Comparison of ENCODE assay signal across 9 cellular contexts in the genomic region with DNA sequence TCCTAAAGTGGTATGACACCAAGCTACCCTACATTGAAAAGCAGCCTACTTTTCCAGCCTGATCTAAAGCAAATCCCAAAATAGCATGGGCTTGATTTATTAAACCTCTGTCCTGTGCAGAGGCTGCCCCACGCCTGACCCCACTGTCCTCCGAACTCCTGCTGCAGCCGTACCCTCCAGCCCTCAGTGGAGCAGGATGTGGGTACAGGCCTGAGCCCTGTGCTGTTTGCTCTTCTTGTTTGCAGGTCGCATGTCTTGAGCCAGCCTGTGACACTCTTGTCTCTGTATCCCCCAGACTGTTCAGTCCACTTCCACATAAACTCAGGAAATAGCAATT.
DNase-seq lines count a peak whose midpoint lies in the region; ATAC-seq and TF ChIP-seq lines count a peak whose summit lies in the region.
"Had no signal": no experiment of that assay in that cellular context is flagged by ENCODE, and none has a peak within 500 bp of the region (broad histone marks: within the 10 kb centered on the region; RNA-seq: fewer than 3 reads in every experiment).

No MANE protein-coding gene starts in this region.

- TF ChIP-seq CTCF in MM.1S (IDR thresholded peaks at IDR 0.05; ENCODE audit: low read length) (no peak), brain (conservative IDR thresholded peaks at IDR 0.05) (no peak)

- H3K27me3 Mint-ChIP-seq in CD4-positive, CD25-positive, alpha-beta regulatory T cell, result no peaks in the 10 kb centered on the region
- no peaks in the 10 kb centered on the region for H3K27me3 Mint-ChIP-seq in brain
- no peaks in the 10 kb centered on the region for H3K27me3 Mint-ChIP-seq in naive thymus-derived CD4-positive, alpha-beta T cell

- H3K9me3 Mint-ChIP-seq in CD4-positive, CD25-positive, alpha-beta regulatory T cell, result no peaks in the 10 kb centered on the region
- no peaks in the 10 kb centered on the region for H3K9me3 Mint-ChIP-seq in brain
- H3K9me3 Mint-ChIP-seq in naive thymus-derived CD4-positive, alpha-beta T cell, result no peaks in the 10 kb centered on the region

- H3K27ac Mint-ChIP-seq in CD4-positive, CD25-positive, alpha-beta regulatory T cell, result peak overlapping the region; percentile 26 to 81 (median 68)
- peak overlapping the region; percentile 9 to 79 (median 50) for H3K27ac Mint-ChIP-seq in brain
- H3K27ac Mint-ChIP-seq in naive thymus-derived CD4-positive, alpha-beta T cell, result peak overlapping the region in 1 of 9 donors; percentile 42

- ATAC-seq in CD4-positive, CD25-positive, alpha-beta regulatory T cell (ENCODE audit: low read depth in 2 of 2), result no peak
- peak; percentile 30 for ATAC-seq in naive thymus-derived CD4-positive, alpha-beta T cell
- no peak for ATAC-seq in sciatic nerve

- H3K4me2 ChIP-seq in MM.1S (ENCODE audit: low read depth, low read length), result peak overlapping the region; percentile 28

- no peak overlapping the region; the same call in 1 of the 2 replicates for H3K9ac ChIP-seq in MM.1S (ENCODE audit: low read length)

- no peak overlapping the region for H2AFZ ChIP-seq in MM.1S (ENCODE audit: low read length)

- H4K20me1 ChIP-seq in MM.1S (ENCODE audit: insufficient read depth, low read length), result no peaks in the 10 kb centered on the region

- no peaks in the 10 kb centered on the region for H3K9me3 ChIP-seq in CD4-positive, CD25-positive, alpha-beta regulatory T cell (ENCODE audit: control insufficient read depth in 2 of 2, low read length in 2 of 2)
- no peaks in the 10 kb centered on the region for H3K9me3 ChIP-seq in MM.1S (replicated peaks; ENCODE audit: insufficient read depth, low read length)
- H3K9me3 ChIP-seq in naive thymus-derived CD4-positive, alpha-beta T cell (ENCODE audit: control insufficient read depth in 2 of 3, low read length in 3 of 3), result no peaks in the 10 kb centered on the region
- H3K9me3 ChIP-seq: MG63 had no signal

- CTCF ChIA-PET in naive thymus-derived CD4-positive, alpha-beta T cell (lab: Charles Lee), result no interaction called here

- no peak overlapping the region for H3K27ac ChIP-seq in CD4-positive, CD25-positive, alpha-beta regulatory T cell (ENCODE audit: insufficient read depth, low read length, poor library complexity, severe bottlenecking)
- peak overlapping the region; percentile 75; the same call in 1 of the 2 replicates for H3K27ac ChIP-seq in MM.1S (ENCODE audit: low read length)
- H3K27ac ChIP-seq in naive thymus-derived CD4-positive, alpha-beta T cell (ENCODE audit: low read depth, low read length), result no peak overlapping the region

- H3K36me3 ChIP-seq in CD4-positive, CD25-positive, alpha-beta regulatory T cell (ENCODE audit: control insufficient read depth, insufficient read depth, low read length), result peaks cover 22% of the 10 kb centered on the region
- H3K36me3 ChIP-seq in MM.1S (replicated peaks; ENCODE audit: insufficient read depth, low read length), result peaks cover 10% of the 10 kb centered on the region; the same call in 1 of the 2 replicates
- H3K36me3 ChIP-seq in naive thymus-derived CD4-positive, alpha-beta T cell (ENCODE audit: control insufficient read depth in 2 of 3, insufficient read depth in 3 of 3, low read length in 3 of 3), result peaks cover 0 to 41% (median 0%) of the 10 kb centered on the region in 3 experiments
- H3K36me3 ChIP-seq: MG63 had no signal

- H3K36me3 Mint-ChIP-seq in CD4-positive, CD25-positive, alpha-beta regulatory T cell, result peaks cover 29% of the 10 kb centered on the region
- peaks cover 28% of the 10 kb centered on the region for H3K36me3 Mint-ChIP-seq in brain
- peaks cover 5 to 22% (median 6%) of the 10 kb centered on the region in 5 donors for H3K36me3 Mint-ChIP-seq in naive thymus-derived CD4-positive, alpha-beta T cell

- no peak overlapping the region for H3K4me3 Mint-ChIP-seq in CD4-positive, CD25-positive, alpha-beta regulatory T cell
- no peak overlapping the region for H3K4me3 Mint-ChIP-seq in brain
- peak overlapping the region in 1 of 10 donors; percentile 1 for H3K4me3 Mint-ChIP-seq in naive thymus-derived CD4-positive, alpha-beta T cell

- H3K4me1 ChIP-seq in CD4-positive, CD25-positive, alpha-beta regulatory T cell (ENCODE audit: control insufficient read depth, insufficient read depth, low read length, poor library complexity, severe bottlenecking), result peaks cover 7% of the 10 kb centered on the region
- H3K4me1 ChIP-seq in MM.1S (ENCODE audit: low read length), result peaks cover 55% of the 10 kb centered on the region
- H3K4me1 ChIP-seq in naive thymus-derived CD4-positive, alpha-beta T cell (ENCODE audit: control insufficient read depth in 2 of 2, insufficient read depth in 2 of 2, low read length in 2 of 2), result peaks cover 0 to 5% of the 10 kb centered on the region in 2 donors

- H3K4me3 ChIP-seq in CD4-positive, CD25-positive, alpha-beta regulatory T cell (ENCODE audit: low read depth, low read length), result no peak overlapping the region
- no peak overlapping the region for H3K4me3 ChIP-seq in MM.1S (ENCODE audit: low read length)
- no peak overlapping the region for H3K4me3 ChIP-seq in naive thymus-derived CD4-positive, alpha-beta T cell (ENCODE audit: low read length)
- H3K4me3 ChIP-seq: MG63 had no signal

- H3K27me3 ChIP-seq in CD4-positive, CD25-positive, alpha-beta regulatory T cell (ENCODE audit: control insufficient read depth, insufficient read depth, low read length), result no peaks in the 10 kb centered on the region
- H3K27me3 ChIP-seq in MM.1S (replicated peaks; ENCODE audit: insufficient read depth, low read length), result no peaks in the 10 kb centered on the region
- H3K27me3 ChIP-seq in naive thymus-derived CD4-positive, alpha-beta T cell (ENCODE audit: control insufficient read depth in 2 of 2, insufficient read depth in 2 of 2, low read length in 2 of 2), result no peaks in the 10 kb centered on the region
- H3K27me3 ChIP-seq: MG63 had no signal

- DNase-seq in CD4-positive, CD25-positive, alpha-beta regulatory T cell, result peak in 1 of 3 donors; percentile 17
- DNase-seq in MM.1S (no peak), sciatic nerve (ENCODE audit: low spot score) (no peak), posterior cingulate gyrus (no peak)
- no peak for DNase-seq in naive thymus-derived CD4-positive, alpha-beta T cell
- DNase-seq in stimulated activated naive CD4-positive, alpha-beta T cell treated with Interleukin-2 at 50 U/mL for 16 hours (lab: John Stamatoyannopoulos, UW), result no peak
- no peak for DNase-seq in central memory CD4-positive, alpha-beta T cell

- intact Hi-C loops in naive thymus-derived CD4-positive, alpha-beta T cell (cut with micrococcal nuclease), result no loop called here
- intact Hi-C loops in sciatic nerve (cut with DNase I) (no loop called here), posterior cingulate gyrus (cut with DNase I) (no loop called here)

- H3K9me2 ChIP-seq in MM.1S (replicated peaks; ENCODE audit: insufficient read depth, low read length), result no peaks in the 10 kb centered on the region

- POLR2A ChIA-PET in naive thymus-derived CD4-positive, alpha-beta T cell (lab: Charles Lee), result no interaction called here

- H3F3A ChIP-seq in MM.1S (ENCODE audit: insufficient read depth, low read length), result peaks cover 34% of the 10 kb centered on the region

- peaks cover 51% of the 10 kb centered on the region for H3K79me2 ChIP-seq in MM.1S (ENCODE audit: low read length)

- H3K4me1 Mint-ChIP-seq in CD4-positive, CD25-positive, alpha-beta regulatory T cell, result peaks cover 19 to 30% (median 25%) of the 10 kb centered on the region in 4 donors
- H3K4me1 Mint-ChIP-seq in brain, result peaks cover 41% of the 10 kb centered on the region
- peaks cover 0 to 36% (median 5%) of the 10 kb centered on the region in 7 donors for H3K4me1 Mint-ChIP-seq in naive thymus-derived CD4-positive, alpha-beta T cell
